Comparison of ENCODE assay signal across 8 cellular contexts in the genomic region with DNA sequence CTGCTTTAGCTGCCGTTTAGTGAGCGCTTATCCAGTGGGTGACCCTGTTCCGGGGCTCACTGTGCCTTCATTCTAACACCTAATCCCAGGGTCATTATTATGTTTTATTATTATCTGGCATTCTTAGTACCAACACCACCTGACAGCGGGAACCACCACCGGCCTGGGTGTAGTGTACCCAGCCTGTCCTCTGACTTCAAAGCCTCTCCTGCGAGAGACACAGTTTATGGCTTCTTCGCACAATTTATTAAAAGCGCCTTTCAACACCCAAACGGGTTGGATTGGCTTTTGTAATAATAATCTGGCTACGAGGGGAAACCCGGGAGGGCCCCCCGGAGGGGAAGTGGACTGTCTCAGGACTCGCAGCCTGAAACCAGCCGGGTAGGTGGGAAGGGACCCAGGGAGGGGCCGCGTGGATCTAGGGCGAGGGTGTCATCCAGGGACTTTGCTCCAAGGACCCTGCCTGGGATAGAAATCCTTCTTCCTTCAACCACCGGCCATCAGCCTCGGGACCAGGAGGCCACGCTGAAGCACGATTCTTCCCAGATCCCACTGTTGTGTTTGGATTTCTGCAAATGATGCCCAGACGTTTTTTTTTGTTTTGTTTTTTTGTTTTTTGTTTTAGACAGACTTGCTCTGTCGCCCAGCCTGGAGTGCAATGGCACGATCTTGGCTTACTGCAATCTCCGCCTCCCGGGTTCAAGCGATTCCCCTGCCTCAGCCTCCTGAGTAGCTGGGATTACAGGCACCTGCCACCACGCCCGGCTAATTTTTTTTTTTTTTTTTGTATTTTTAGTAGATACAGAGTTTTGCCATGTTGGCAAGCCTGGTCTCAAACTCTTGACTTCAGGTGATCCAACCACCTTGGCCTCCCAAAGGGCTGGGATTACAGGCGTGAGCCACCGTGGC. TPM values are rescaled to one million over a fixed set of nuclear protein-coding genes. Genes with fewer than 3 reads are reported as not detected.
DNase-seq lines count a peak whose midpoint lies in the region; ATAC-seq and TF ChIP-seq lines count a peak whose summit lies in the region.

No MANE protein-coding gene starts in this region.

- TF ChIP-seq CTCF in GM12875 (IDR thresholded peaks at IDR 0.05; ENCODE audit: borderline replicate concordance, insufficient read depth, low read depth, low read length) (no peak), Peyer's patch (IDR thresholded peaks at IDR 0.05) (no peak), esophagus muscularis mucosa (IDR thresholded peaks at IDR 0.05) (no peak), sigmoid colon (IDR thresholded peaks at IDR 0.05) (no peak)

- intact Hi-C loops in esophagus muscularis mucosa (cut with DNase I), result loop anchor here (5.0 kb wide), 1 partner anchor 54 kb away; a partner anchor contains a TSS
- intact Hi-C loops in sigmoid colon (cut with DNase I), result loop anchor here (5.0 kb wide), 1 partner anchor 81 kb away; a partner anchor contains a TSS

- H3K9me3 ChIP-seq in Peyer's patch, result no peaks in the 10 kb centered on the region
- no peaks in the 10 kb centered on the region for H3K9me3 ChIP-seq in esophagus muscularis mucosa
- H3K9me3 ChIP-seq in sigmoid colon, result no peaks in the 10 kb centered on the region

- ATAC-seq in GM18505 (IDR thresholded peaks at IDR 0.05; ENCODE audit: unreplicated experiment), result no peak

- DNase-seq in Peyer's patch (peak in 2 of 3 donors; percentile 72 to 76), esophagus muscularis mucosa (ENCODE audit: extremely low spot score) (no peak), sigmoid colon (no peak), Ammon's horn (ENCODE audit: low spot score) (no peak), NCI-H1092 treated with DMSO at 0.1 percent for 48 hours (lab: John Stamatoyannopoulos, UW) (no peak), ureter (ENCODE audit: low spot score) (no peak)

- H3K27ac ChIP-seq in Peyer's patch (peak overlapping the region; percentile 99 to 100 (median 100)), esophagus muscularis mucosa (replicated peaks in 1 of 4) (peak overlapping the region; percentile 98 to 99 (median 99)), sigmoid colon (peak overlapping the region; percentile 98 to 100 (median 99))

- WGBS in esophagus muscularis mucosa, result 42% methylated on average over 30 of the region's 31 CpGs
- WGBS in sigmoid colon, 2 donors, result 7 to 25% methylated on average over 31 of the region's 31 CpGs

- H3K4me1 ChIP-seq in Peyer's patch (peaks cover 0 to 25% (median 7%) of the 10 kb centered on the region in 4 donors), esophagus muscularis mucosa (peaks cover 7 to 30% (median 28%) of the 10 kb centered on the region in 4 donors), sigmoid colon (peaks cover 0 to 26% (median 18%) of the 10 kb centered on the region in 4 donors)

- no peaks in the 10 kb centered on the region for H3K36me3 ChIP-seq in Peyer's patch
- H3K36me3 ChIP-seq in esophagus muscularis mucosa, result peaks cover 0 to 3% (median 1%) of the 10 kb centered on the region in 4 donors
- peaks cover 0 to 1% (median 0%) of the 10 kb centered on the region in 4 donors for H3K36me3 ChIP-seq in sigmoid colon

- TF ChIP-seq EP300 in esophagus muscularis mucosa (IDR thresholded peaks at IDR 0.05), result no peak
- no peak for TF ChIP-seq EP300 in sigmoid colon (IDR thresholded peaks at IDR 0.05)

- H3K4me3 ChIP-seq in GM12875 (ENCODE audit: low read depth, low read length), result peak overlapping the region; percentile 2
- peak overlapping the region; percentile 99 to 100 (median 100) for H3K4me3 ChIP-seq in Peyer's patch
- peak overlapping the region; percentile 90 to 100 (median 100) for H3K4me3 ChIP-seq in esophagus muscularis mucosa
- peak overlapping the region; percentile 81 to 100 (median 94) for H3K4me3 ChIP-seq in sigmoid colon

- TF ChIP-seq POLR2A in Peyer's patch (IDR thresholded peaks at IDR 0.05) (no peak), esophagus muscularis mucosa (IDR thresholded peaks at IDR 0.05; ENCODE audit: low read depth) (no peak), sigmoid colon (IDR thresholded peaks at IDR 0.05) (no peak), GM18505 (IDR thresholded peaks at IDR 0.05; ENCODE audit: borderline replicate concordance, extremely low read depth, insufficient read depth, insufficient read length) (no peak)

- H3K27me3 ChIP-seq in Peyer's patch (no peaks in the 10 kb centered on the region), esophagus muscularis mucosa (no peaks in the 10 kb centered on the region), sigmoid colon (no peaks in the 10 kb centered on the region)

RNA-seq across cellular contexts. Expression of a gene that starts 1.6 kb away (rescaled TPM):
- total RNA-seq in Peyer's patch (100 to 1,000 TPM in 2 of 4 donors, 10 to 100 TPM in 2; 74.3 to 149 (median 96.1) TPM), esophagus muscularis mucosa (100 to 1,000 TPM in 2 of 4 donors, 10 to 100 TPM in 2; 71.9 to 137 (median 114) TPM), sigmoid colon (10 to 100 TPM; 35.4 to 53.2 (median 44.8) TPM), ureter (63.8 TPM)
- 10 to 100 TPM; 22.8 to 39.1 (median 23.8) TPM for polyA plus RNA-seq in sigmoid colon

RNA-seq across cellular contexts. Expression of a gene that starts 55.6 kb away (rescaled TPM):
- total RNA-seq in Peyer's patch (100 to 1,000 TPM; 168 to 283 (median 220) TPM), esophagus muscularis mucosa (100 to 1,000 TPM in 2 of 4 donors, 10 to 100 TPM in 2; 59.0 to 145 (median 101) TPM), sigmoid colon (10 to 100 TPM; 48.2 to 76.4 (median 65.3) TPM), ureter (103 TPM)
- polyA plus RNA-seq in sigmoid colon, result 100 to 1,000 TPM; 196 to 278 (median 253) TPM

Comparison
In these comparisons a context has a peak if more than half of its experiments do, and no peak if none do; other contexts are left out.
1. H3K4me3 ChIP-seq: peak in every context shown above with its lines; median percentile 100 in Peyer's patch; 100 in esophagus muscularis mucosa; 94 in sigmoid colon; 2 in GM12875.
2. DNase-seq: peak in Peyer's patch (2 of 3); none in esophagus muscularis mucosa (single experiment), sigmoid colon (single experiment), Ammon's horn (single experiment), NCI-H1092 treated with DMSO at 0.1 percent for 48 hours (single experiment) and ureter (single experiment).
3. Peak in every context shown above with its lines, with median percentiles within 50 percentile points of each other: H3K27ac ChIP-seq.